9 cellular contexts compared by ENCODE assay signal in the genomic region with DNA sequence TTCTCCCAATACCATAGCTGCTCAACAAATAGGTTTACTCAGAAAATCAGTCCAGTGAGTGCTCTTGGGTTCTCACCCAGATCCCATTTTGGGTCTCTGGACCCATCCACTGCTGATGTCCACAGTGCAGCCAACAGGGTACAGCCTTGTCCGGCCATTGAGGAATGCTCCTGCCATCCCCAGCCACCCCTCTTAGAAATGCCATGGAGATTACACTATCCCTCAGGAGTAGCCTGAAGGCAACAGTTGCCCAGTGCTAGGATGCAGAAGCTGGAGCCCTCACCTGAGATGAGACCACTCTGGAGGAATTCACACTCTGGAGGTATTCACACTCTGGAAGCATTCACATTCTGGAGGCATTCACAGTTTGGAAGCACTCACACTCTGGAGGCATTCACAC.
"Had no signal": no experiment of that assay in that cellular context is flagged by ENCODE, and none has a peak within 500 bp of the region (broad histone marks: within the 10 kb centered on the region; RNA-seq: fewer than 3 reads in every experiment).

No MANE protein-coding gene starts in this region.

- H3K27ac ChIP-seq: GM23248 had no signal

- H3K36me3 ChIP-seq: HAP-1 had no signal

- H3K9me3 Mint-ChIP-seq: HFFc6 had no signal

- ATAC-seq: GM23338, HCT116 had no signal

- DNase-seq: GM23248, GOT3, H7, H9, HCEC 1CT, HFFc6 had no signal

- H3K27ac Mint-ChIP-seq: GM23338, H9, HFFc6 had no signal

- H3K4me3 Mint-ChIP-seq: GM23338, H9, HFFc6 had no signal

- H3K9me3 ChIP-seq: HAP-1 had no signal

- H3K4me3 ChIP-seq: GM23248, GM23338, HAP-1 had no signal

- H3K4me1 ChIP-seq: HAP-1 had no signal

- H3K4me1 Mint-ChIP-seq: GM23338, H9 had no signal
